Comparison of ENCODE assay signal across 8 cellular contexts in genomic region chr15:98599911-98600685, GRCh38. TPM values are rescaled to one million over a fixed set of nuclear protein-coding genes. Genes with fewer than 3 reads are reported as not detected.
DNase-seq lines count a peak whose midpoint lies in the region; ATAC-seq and TF ChIP-seq lines count a peak whose summit lies in the region.

No MANE protein-coding gene starts in this region.

- peak overlapping the region; percentile 74 for H3K4me3 ChIP-seq in fibroblast of the aortic adventitia (ENCODE audit: low read depth, low read length)

- H3K4me3 Mint-ChIP-seq in activated CD8-positive, alpha-beta memory T cell treated with anti-CD3 and anti-CD28 coated beads, Interleukin-2, amount 10 ng/mL, durations not matched to agents 7 days and 5 days: peak overlapping the region; percentile 67
- peak overlapping the region; percentile 81 for H3K4me3 Mint-ChIP-seq in osteocyte (ENCODE audit: unreplicated experiment)

- H3K4me1 Mint-ChIP-seq in activated CD8-positive, alpha-beta memory T cell treated with anti-CD3 and anti-CD28 coated beads, Interleukin-2, amount 10 ng/mL, durations not matched to agents 7 days and 5 days: peaks cover 15% of the 10 kb centered on the region
- peaks cover 10% of the 10 kb centered on the region for H3K4me1 Mint-ChIP-seq in osteocyte (ENCODE audit: unreplicated experiment)

- ATAC-seq in GM19328 (IDR thresholded peaks at IDR 0.05; ENCODE audit: unreplicated experiment): peak; percentile 79
- ATAC-seq in HG03378 (IDR thresholded peaks at IDR 0.05; ENCODE audit: unreplicated experiment): peak; percentile 84
- peak; percentile 55 for ATAC-seq in activated CD8-positive, alpha-beta memory T cell treated with anti-CD3 and anti-CD28 coated beads, Interleukin-2, amount 10 ng/mL, durations not matched to agents 7 days and 5 days

- no peak for TF ChIP-seq CTCF in AG09319 (IDR thresholded peaks at IDR 0.05; ENCODE audit: low read depth, low read length)
- no peak for TF ChIP-seq CTCF in fibroblast of the aortic adventitia (IDR thresholded peaks at IDR 0.05; ENCODE audit: insufficient read depth, low read length)
- TF ChIP-seq CTCF in osteocyte (IDR thresholded peaks at IDR 0.05): no peak

- peak overlapping the region; percentile 37 for H3K27ac Mint-ChIP-seq in activated CD8-positive, alpha-beta memory T cell treated with anti-CD3 and anti-CD28 coated beads, Interleukin-2, amount 10 ng/mL, durations not matched to agents 7 days and 5 days
- peak overlapping the region; percentile 86 for H3K27ac Mint-ChIP-seq in osteocyte (ENCODE audit: unreplicated experiment)

- peaks cover 4% of the 10 kb centered on the region for H3K27me3 Mint-ChIP-seq in activated CD8-positive, alpha-beta memory T cell treated with anti-CD3 and anti-CD28 coated beads, Interleukin-2, amount 10 ng/mL, durations not matched to agents 7 days and 5 days
- H3K27me3 Mint-ChIP-seq in osteocyte (ENCODE audit: unreplicated experiment): peaks cover 33% of the 10 kb centered on the region

- H3K9me3 Mint-ChIP-seq in activated CD8-positive, alpha-beta memory T cell treated with anti-CD3 and anti-CD28 coated beads, Interleukin-2, amount 10 ng/mL, durations not matched to agents 7 days and 5 days (ENCODE audit: low read depth): no peaks in the 10 kb centered on the region
- H3K9me3 Mint-ChIP-seq in osteocyte (ENCODE audit: unreplicated experiment): no peaks in the 10 kb centered on the region

- DNase-seq in AG09319 (ENCODE audit: extremely low read depth, low read depth) (peak; percentile 10), fibroblast of the aortic adventitia (ENCODE audit: low read depth) (peak; percentile 76), osteocyte (ENCODE audit: extremely low spot score, unreplicated experiment) (peak; percentile 59), DMS114 treated with DMSO at 0.1 percent for 48 hours (lab: John Stamatoyannopoulos, UW; ENCODE audit: unreplicated experiment) (no peak), DMS79 (lab: John Stamatoyannopoulos, UW) (no peak)
- no peak for DNase-seq in activated CD8-positive, alpha-beta memory T cell treated with anti-CD3 and anti-CD28 coated beads, Interleukin-2, amount 10 ng/mL, durations not matched to agents 7 days and 5 days

- H3K36me3 Mint-ChIP-seq in activated CD8-positive, alpha-beta memory T cell treated with anti-CD3 and anti-CD28 coated beads, Interleukin-2, amount 10 ng/mL, durations not matched to agents 7 days and 5 days: no peaks in the 10 kb centered on the region
- H3K36me3 Mint-ChIP-seq in osteocyte (ENCODE audit: unreplicated experiment): no peaks in the 10 kb centered on the region

- CTCF ChIA-PET in activated CD8-positive, alpha-beta memory T cell treated with anti-CD3 and anti-CD28 coated beads, Interleukin-2, amount 10 ng/mL, durations not matched to agents 7 days and 5 days (lab: Charles Lee): interaction anchor here (1.0 to 1.3 kb wide), 3 partner anchors 7 to 81 kb away, joined by 3 read pairs; no protein-coding TSS in a partner anchor

RNA-seq across cellular contexts. Expression of gene IGF1R, which starts 48.2 kb away (rescaled TPM):
- total RNA-seq in activated CD8-positive, alpha-beta memory T cell treated with anti-CD3 and anti-CD28 coated beads, Interleukin-2, amount 10 ng/mL, durations not matched to agents 7 days and 5 days: 1 to 10 TPM; 6.2 to 7.0 TPM
- 13.2 and 45.6 TPM in 2 replicates for total RNA-seq in fibroblast of the aortic adventitia (ENCODE audit: low replicate concordance)
- total RNA-seq in osteocyte: 154 and 174 TPM in 2 replicates

Comparison
In these comparisons a context has a peak if more than half of its experiments do, and no peak if none do; other contexts are left out.
1. DNase-seq: peak in AG09319 (single experiment), fibroblast of the aortic adventitia (single experiment) and osteocyte (single experiment); none in activated CD8-positive, alpha-beta memory T cell treated with anti-CD3 and anti-CD28 coated beads, Interleukin-2, amount 10 ng/mL, durations not matched to agents 7 days and 5 days (single experiment), DMS114 treated with DMSO at 0.1 percent for 48 hours (single experiment) and DMS79 (single experiment).
2. Peak in every context shown above with its lines, with median percentiles within 50 percentile points of each other: ATAC-seq.